ENCODE assay signal across 8 cellular contexts in genomic region chr7:45573636-45574470, GRCh38. TPM values are rescaled to one million over a fixed set of nuclear protein-coding genes. Genes with fewer than 3 reads are reported as not detected.
DNase-seq lines count a peak whose midpoint lies in the region; ATAC-seq and TF ChIP-seq lines count a peak whose summit lies in the region.

Gene ADCY1, plus strand, starts transcription at chr7:45574368. Its CDS starts 176 bp downstream, at chr7:45574544.

- TF ChIP-seq CTCF in SU-DHL-6 (IDR thresholded peaks at IDR 0.05; ENCODE audit: insufficient read depth, low read length, poor library complexity, severe bottlenecking) (no peak), fibroblast of villous mesenchyme (IDR thresholded peaks at IDR 0.05; ENCODE audit: insufficient read depth, low read depth, low read length) (no peak), psoas muscle (IDR thresholded peaks at IDR 0.05) (no peak)

- DNase-seq in activated naive CD4-positive, alpha-beta T cell treated with anti-CD3 and anti-CD28 coated beads, Interleukin-2, amount 10 ng/mL, durations not matched to agents 7 days and 5 days: no peak
- DNase-seq in activated naive CD4-positive, alpha-beta T cell (lab: John Stamatoyannopoulos, UW): no peak
- DNase-seq in fibroblast of villous mesenchyme (ENCODE audit: low read depth) (no peak), psoas muscle (no peak), SJCRH30 (no peak)
- no peak for DNase-seq in effector memory CD8-positive, alpha-beta T cell

- peak within 1 kb of the TSS; percentile 50 for H3K4me3 ChIP-seq in SU-DHL-6 (ENCODE audit: insufficient read depth, low read length, poor library complexity, severe bottlenecking)
- H3K4me3 ChIP-seq in fibroblast of villous mesenchyme (ENCODE audit: low read depth, low read length): peak within 1 kb of the TSS; percentile 45
- peak within 1 kb of the TSS; percentile 73 for H3K4me3 ChIP-seq in psoas muscle
- no peak within 1 kb of the TSS for H3K4me3 ChIP-seq in SJCRH30

- no peak within 1 kb of the TSS for H2AFZ ChIP-seq in SU-DHL-6 (ENCODE audit: low read depth, low read length, severe bottlenecking)

- H3K27ac Mint-ChIP-seq in activated naive CD4-positive, alpha-beta T cell treated with anti-CD3 and anti-CD28 coated beads, Interleukin-2, amount 10 ng/mL, durations not matched to agents 7 days and 5 days: no peak within 1 kb of the TSS
- H3K27ac Mint-ChIP-seq in effector memory CD8-positive, alpha-beta T cell: no peak within 1 kb of the TSS

- H3K79me2 ChIP-seq in SU-DHL-6 (ENCODE audit: insufficient read depth, low read length): no peaks in the 10 kb centered on the region

- peaks cover 66% of the 10 kb centered on the region for H3K27me3 Mint-ChIP-seq in activated naive CD4-positive, alpha-beta T cell treated with anti-CD3 and anti-CD28 coated beads, Interleukin-2, amount 10 ng/mL, durations not matched to agents 7 days and 5 days
- H3K27me3 Mint-ChIP-seq in effector memory CD8-positive, alpha-beta T cell: peaks cover 40 to 75% of the 10 kb centered on the region in 2 donors

- intact Hi-C loops in psoas muscle (cut with DNase I): no loop called here

- H3F3A ChIP-seq in SU-DHL-6 (ENCODE audit: insufficient read depth): no peaks in the 10 kb centered on the region

- H3K9me3 ChIP-seq in SU-DHL-6 (ENCODE audit: insufficient read depth, low read length) (no peaks in the 10 kb centered on the region), psoas muscle (no peaks in the 10 kb centered on the region), SJCRH30 (replicated peaks) (no peaks in the 10 kb centered on the region)

- no peaks in the 10 kb centered on the region for H3K9me2 ChIP-seq in SU-DHL-6 (replicated peaks; ENCODE audit: insufficient read depth, low read length)

- peak within 1 kb of the TSS; percentile 45 for H3K4me2 ChIP-seq in SU-DHL-6 (ENCODE audit: low read depth, low read length, poor library complexity, severe bottlenecking)

- H3K4me1 Mint-ChIP-seq in activated naive CD4-positive, alpha-beta T cell treated with anti-CD3 and anti-CD28 coated beads, Interleukin-2, amount 10 ng/mL, durations not matched to agents 7 days and 5 days: no peaks in the 10 kb centered on the region
- H3K4me1 Mint-ChIP-seq in effector memory CD8-positive, alpha-beta T cell (ENCODE audit: low read depth in 2 of 2): peaks cover 0 to 4% of the 10 kb centered on the region in 2 donors

- H3K9me3 Mint-ChIP-seq in activated naive CD4-positive, alpha-beta T cell treated with anti-CD3 and anti-CD28 coated beads, Interleukin-2, amount 10 ng/mL, durations not matched to agents 7 days and 5 days: no peaks in the 10 kb centered on the region
- no peaks in the 10 kb centered on the region for H3K9me3 Mint-ChIP-seq in effector memory CD8-positive, alpha-beta T cell

- H3K27ac ChIP-seq in SU-DHL-6 (ENCODE audit: low read depth, low read length): no peak within 1 kb of the TSS
- H3K27ac ChIP-seq in psoas muscle: no peak within 1 kb of the TSS
- H3K27ac ChIP-seq in SJCRH30: no peak within 1 kb of the TSS

- 14 to 38% (median 30%) methylated on average over 35 to 77 of the region's 89 CpGs for WGBS in psoas muscle, 3 donors

- H3K27me3 ChIP-seq in SU-DHL-6 (ENCODE audit: low read length) (no peaks in the 10 kb centered on the region), psoas muscle (ENCODE audit: insufficient read depth in 3 of 3, low read length in 2 of 3) (peaks cover 0 to 6% (median 0%) of the 10 kb centered on the region in 3 donors), SJCRH30 (peaks cover 15% of the 10 kb centered on the region; the same call in 1 of the 2 replicates)

- CTCF ChIA-PET in activated naive CD4-positive, alpha-beta T cell treated with anti-CD3 and anti-CD28 coated beads, Interleukin-2, amount 10 ng/mL, durations not matched to agents 7 days and 5 days (lab: Charles Lee): no interaction called here

- ATAC-seq in psoas muscle: peak in 1 of 4 donors; percentile 44
- ATAC-seq in GM21447 (IDR thresholded peaks at IDR 0.05; ENCODE audit: unreplicated experiment): no peak
- no peak for ATAC-seq in effector memory CD8-positive, alpha-beta T cell (replicated peaks)

- no peaks in the 10 kb centered on the region for H4K20me1 ChIP-seq in SU-DHL-6 (ENCODE audit: low read depth, low read length)

- H3K4me3 Mint-ChIP-seq in activated naive CD4-positive, alpha-beta T cell treated with anti-CD3 and anti-CD28 coated beads, Interleukin-2, amount 10 ng/mL, durations not matched to agents 7 days and 5 days: peak within 1 kb of the TSS; percentile 58
- H3K4me3 Mint-ChIP-seq in effector memory CD8-positive, alpha-beta T cell: peak within 1 kb of the TSS in 1 of 2 donors; percentile 36

- peak within 1 kb of the TSS; percentile 37; the same call in 1 of the 2 replicates for H3K9ac ChIP-seq in SU-DHL-6 (ENCODE audit: low read length)

- no peaks in the 10 kb centered on the region for H3K36me3 Mint-ChIP-seq in activated naive CD4-positive, alpha-beta T cell treated with anti-CD3 and anti-CD28 coated beads, Interleukin-2, amount 10 ng/mL, durations not matched to agents 7 days and 5 days
- peaks cover 4% of the 10 kb centered on the region for H3K36me3 Mint-ChIP-seq in effector memory CD8-positive, alpha-beta T cell (ENCODE audit: insufficient read depth)

- peaks cover 7% of the 10 kb centered on the region for H3K4me1 ChIP-seq in psoas muscle
- no peaks in the 10 kb centered on the region for H3K4me1 ChIP-seq in SJCRH30

- H3K36me3 ChIP-seq in SU-DHL-6 (ENCODE audit: low read length) (no peaks in the 10 kb centered on the region), psoas muscle (ENCODE audit: insufficient read depth in 1 of 2, low read depth in 1 of 2) (no peaks in the 10 kb centered on the region), SJCRH30 (no peaks in the 10 kb centered on the region)

RNA-seq across cellular contexts. Expression of gene ADCY1, which starts in this region (rescaled TPM):
- total RNA-seq in fibroblast of villous mesenchyme (under 0.01 and 0.32 TPM in 2 replicates), psoas muscle (1 to 10 TPM; 2.2 to 4.3 (median 4.1) TPM)
- 1 to 10 TPM; 1.3 to 1.6 (median 1.4) TPM for polyA plus RNA-seq in psoas muscle
- total RNA-seq in SJCRH30 (2014; rRNA removed; shearing (Covaris generic)): not detected in 2 replicates
